1 cellular context compared by ENCODE assay signal in genomic region chrX:120308959-120309872, GRCh38.
A peak's percentile ranks its signal among the peaks of the same experiment; 100 is the strongest.
TF ChIP-seq lines count a peak whose summit lies in the region.

No MANE protein-coding gene starts in this region.

TF ChIP-seq in HEK293, 187 proteins besides CTCF, POLR2A, EP300 and RAD21 (continued from another document and continues in another):
- TF ChIP-seq ZNF18 (tag by site-specific recombination; IDR thresholded peaks at IDR 0.05) (no peak), ZNF776 (tag by site-specific recombination; IDR thresholded peaks at IDR 0.05; ENCODE audit: borderline replicate concordance) (peak; percentile 21; the same call in 1 of the 2 replicates), ZNF26 (tag by site-specific recombination; IDR thresholded peaks at IDR 0.05) (no peak), ZBTB8A (tag by site-specific recombination; IDR thresholded peaks at IDR 0.05) (no peak), PRDM2 (tag by site-specific recombination; IDR thresholded peaks at IDR 0.05; ENCODE audit: borderline replicate concordance) (no peak), ZNF23 (tag by site-specific recombination; IDR thresholded peaks at IDR 0.05; ENCODE audit: borderline replicate concordance) (no peak), ZNF132 (tag by site-specific recombination; IDR thresholded peaks at IDR 0.05; ENCODE audit: borderline replicate concordance) (no peak), ZNF701 (tag by site-specific recombination; IDR thresholded peaks at IDR 0.05) (peak; percentile 71; the same call in 1 of the 2 replicates), ZNF785 (tag by site-specific recombination; IDR thresholded peaks at IDR 0.05) (peak; percentile 93), ZNF302 (tag by site-specific recombination; IDR thresholded peaks at IDR 0.05; ENCODE audit: low read depth) (peak; percentile 29; the same call in 1 of the 2 replicates), ZNF560 (tag by site-specific recombination; IDR thresholded peaks at IDR 0.05; ENCODE audit: borderline replicate concordance) (no peak), ZBTB17 (tag by site-specific recombination; IDR thresholded peaks at IDR 0.05) (peak; percentile 92), ZSCAN30 (tag by site-specific recombination; IDR thresholded peaks at IDR 0.05) (peak; percentile 66), ZNF629 (tag by site-specific recombination; IDR thresholded peaks at IDR 0.05) (0 out of 2 replicates have a peak, but pooled peaks have one; percentile 65), ZNF223 (tag by site-specific recombination; IDR thresholded peaks at IDR 0.05) (no peak), ZSCAN16 (tag by site-specific recombination; IDR thresholded peaks at IDR 0.05) (no peak), ZNF654 (tag by site-specific recombination; IDR thresholded peaks at IDR 0.05; ENCODE audit: low read depth) (no peak), ZNF202 (tag by site-specific recombination; IDR thresholded peaks at IDR 0.05; ENCODE audit: borderline replicate concordance) (peak; percentile 79), ZBTB44 (tag by site-specific recombination; IDR thresholded peaks at IDR 0.05) (no peak), PATZ1 (tag by site-specific recombination; IDR thresholded peaks at IDR 0.05) (peak; percentile 60; the same call in 1 of the 2 replicates), ZNF362 (tag by site-specific recombination; IDR thresholded peaks at IDR 0.05) (no peak), PRDM10 (tag by site-specific recombination; IDR thresholded peaks at IDR 0.05) (peak; percentile 79), ZNF670 (tag by site-specific recombination; IDR thresholded peaks at IDR 0.05; ENCODE audit: low read depth) (0 out of 2 replicates have a peak, but pooled peaks have one; percentile 42), YY1 (tag by site-specific recombination; IDR thresholded peaks at IDR 0.05) (no peak), ZSCAN4 (tag by site-specific recombination; IDR thresholded peaks at IDR 0.05) (peak; percentile 98), ZNF510 (tag by site-specific recombination; IDR thresholded peaks at IDR 0.05; ENCODE audit: insufficient replicate concordance) (no peak), ZNF707 (tag by site-specific recombination; IDR thresholded peaks at IDR 0.05) (no peak), ZSCAN5A (tag by site-specific recombination; IDR thresholded peaks at IDR 0.05) (peak; percentile 86; the same call in 1 of the 2 replicates), SP7 (tag by site-specific recombination; IDR thresholded peaks at IDR 0.05) (peak; percentile 96), ZNF623 (tag by site-specific recombination; IDR thresholded peaks at IDR 0.05) (peak; percentile 26), ZNF2 (tag by site-specific recombination; IDR thresholded peaks at IDR 0.05) (peak; percentile 69), ZNF155 (tag by site-specific recombination; IDR thresholded peaks at IDR 0.05) (no peak), ZNF121 (tag by site-specific recombination; IDR thresholded peaks at IDR 0.05) (peak; percentile 45; the same call in 1 of the 2 replicates), GFI1B (tag by site-specific recombination; IDR thresholded peaks at IDR 0.05) (no peak), ZBTB7A (tag by site-specific recombination; IDR thresholded peaks at IDR 0.05; ENCODE audit: low read depth) (0 out of 2 replicates have a peak, but pooled peaks have one; percentile 26), OSR2 (tag by site-specific recombination; IDR thresholded peaks at IDR 0.05) (0 out of 2 replicates have a peak, but pooled peaks have one; percentile 12), ZNF791 (tag by site-specific recombination; IDR thresholded peaks at IDR 0.05) (no peak), KLF8 (tag by site-specific recombination; IDR thresholded peaks at IDR 0.05) (peak; percentile 56; the same call in 1 of the 2 replicates)
